10 cellular contexts compared by ENCODE assay signal in genomic region chr2:170680172-170680913, GRCh38. TPM values are rescaled to one million over a fixed set of nuclear protein-coding genes. Genes with fewer than 3 reads are reported as not detected.
DNase-seq lines count a peak whose midpoint lies in the region; ATAC-seq and TF ChIP-seq lines count a peak whose summit lies in the region.
"Had no signal": no experiment of that assay in that cellular context is flagged by ENCODE, and none has a peak within 500 bp of the region (broad histone marks: within the 10 kb centered on the region; RNA-seq: fewer than 3 reads in every experiment).

No MANE protein-coding gene starts in this region.

- H3K4me1 ChIP-seq in PC-9 (replicated peaks; ENCODE audit: insufficient read depth), result no peaks in the 10 kb centered on the region
- H3K4me1 ChIP-seq: gastrocnemius medialis had no signal

- DNase-seq in H7 (peak; percentile 43), iPS-NIHi11 (ENCODE audit: low spot score) (peak; percentile 35), PC-9 (no peak), amygdala (lab: John Stamatoyannopoulos, UW) (no peak)
- no peak for DNase-seq in activated CD4-positive, alpha-beta memory T cell treated with anti-CD3 and anti-CD28 coated beads, Interleukin-2, amount 10 ng/mL, durations not matched to agents 7 days and 5 days
- DNase-seq: gastrocnemius medialis had no signal

- no peaks in the 10 kb centered on the region for H3K36me3 ChIP-seq in H7 (replicated peaks; ENCODE audit: control insufficient read depth, insufficient read depth, low read length)
- no peaks in the 10 kb centered on the region for H3K36me3 ChIP-seq in PC-9 (ENCODE audit: low read depth)
- H3K36me3 ChIP-seq: gastrocnemius medialis had no signal

- H3K27ac ChIP-seq in PC-9, result no peak overlapping the region
- H3K27ac ChIP-seq: gastrocnemius medialis had no signal

- no peak overlapping the region for H2AFZ ChIP-seq in PC-9

- no peaks in the 10 kb centered on the region for H3K27me3 ChIP-seq in H7 (ENCODE audit: control insufficient read depth, insufficient read depth, low read length)
- H3K27me3 ChIP-seq in PC-9 (ENCODE audit: insufficient read depth, low read depth), result no peaks in the 10 kb centered on the region
- H3K27me3 ChIP-seq: gastrocnemius medialis had no signal

- H3K9me3 Mint-ChIP-seq in activated CD4-positive, alpha-beta memory T cell treated with anti-CD3 and anti-CD28 coated beads, Interleukin-2, amount 10 ng/mL, durations not matched to agents 7 days and 5 days, result no peaks in the 10 kb centered on the region

- CTCF ChIA-PET in activated CD4-positive, alpha-beta memory T cell treated with anti-CD3 and anti-CD28 coated beads, Interleukin-2, amount 10 ng/mL, durations not matched to agents 7 days and 5 days (lab: Charles Lee), result interaction anchor here (1.3 kb wide), 1 partner anchor 193 kb away, joined by 5 read pairs; no protein-coding TSS in a partner anchor
- CTCF ChIA-PET in PC-9 (lab: Charles Lee), result interaction anchor here (0.6 kb wide), 1 partner anchor 284 kb away, joined by 3 read pairs; no protein-coding TSS in a partner anchor

- H3K4me2 ChIP-seq in PC-9, result no peak overlapping the region

- no peaks in the 10 kb centered on the region for H4K20me1 ChIP-seq in PC-9 (ENCODE audit: insufficient read depth)

- H3K4me1 Mint-ChIP-seq in activated CD4-positive, alpha-beta memory T cell treated with anti-CD3 and anti-CD28 coated beads, Interleukin-2, amount 10 ng/mL, durations not matched to agents 7 days and 5 days, result no peaks in the 10 kb centered on the region

- POLR2A ChIA-PET in activated CD4-positive, alpha-beta memory T cell treated with anti-CD3 and anti-CD28 coated beads, Interleukin-2, amount 10 ng/mL, durations not matched to agents 7 days and 5 days (lab: Charles Lee), result no interaction called here
- POLR2A ChIA-PET in PC-9 (lab: Charles Lee; ENCODE audit: unreplicated experiment), result no interaction called here

- H3K9me2 ChIP-seq in PC-9 (ENCODE audit: insufficient read depth), result no peaks in the 10 kb centered on the region

- H3K4me3 ChIP-seq in H7 (ENCODE audit: insufficient read depth, low read depth, low read length), result no peak overlapping the region
- H3K4me3 ChIP-seq in PC-9, result no peak overlapping the region
- H3K4me3 ChIP-seq: gastrocnemius medialis had no signal

- no peaks in the 10 kb centered on the region for H3K9me3 ChIP-seq in PC-9 (ENCODE audit: insufficient read depth, low read depth)
- H3K9me3 ChIP-seq: gastrocnemius medialis had no signal

- no peak overlapping the region for H3K4me3 Mint-ChIP-seq in activated CD4-positive, alpha-beta memory T cell treated with anti-CD3 and anti-CD28 coated beads, Interleukin-2, amount 10 ng/mL, durations not matched to agents 7 days and 5 days

- peak; percentile 74 for ATAC-seq in GM18909 (IDR thresholded peaks at IDR 0.05; ENCODE audit: poor library complexity, unreplicated experiment)
- peak; percentile 93 for ATAC-seq in HG03565 (IDR thresholded peaks at IDR 0.05; ENCODE audit: unreplicated experiment)
- ATAC-seq: gastrocnemius medialis had no signal

- TF ChIP-seq CTCF in PC-9 (conservative IDR thresholded peaks at IDR 0.05), result no peak

- no TSS peak for BruUV-seq in PC-9 (replicated peaks; lab: Mats Ljungman, UMichigan)

- no peaks in the 10 kb centered on the region for H3K36me3 Mint-ChIP-seq in activated CD4-positive, alpha-beta memory T cell treated with anti-CD3 and anti-CD28 coated beads, Interleukin-2, amount 10 ng/mL, durations not matched to agents 7 days and 5 days (ENCODE audit: low read depth)

- intact Hi-C loops in PC-9 (cut with micrococcal nuclease; ENCODE audit: unreplicated experiment), result no loop called here

- H3K79me2 ChIP-seq in PC-9 (ENCODE audit: low read depth), result no peaks in the 10 kb centered on the region

- peaks cover 1% of the 10 kb centered on the region for H3K27me3 Mint-ChIP-seq in activated CD4-positive, alpha-beta memory T cell treated with anti-CD3 and anti-CD28 coated beads, Interleukin-2, amount 10 ng/mL, durations not matched to agents 7 days and 5 days

- no peak overlapping the region for H3K27ac Mint-ChIP-seq in activated CD4-positive, alpha-beta memory T cell treated with anti-CD3 and anti-CD28 coated beads, Interleukin-2, amount 10 ng/mL, durations not matched to agents 7 days and 5 days

- no peaks in the 10 kb centered on the region for H3F3A ChIP-seq in PC-9 (ENCODE audit: insufficient read depth, low read depth)

RNA-seq across cellular contexts. Expression of gene SP5, which starts 34.8 kb away (rescaled TPM):
- 7.0 and 10.1 TPM in 2 replicates for total RNA-seq in H7 (2014; rRNA removed; shearing (Covaris generic))
- not detected for total RNA-seq in activated CD4-positive, alpha-beta memory T cell treated with anti-CD3 and anti-CD28 coated beads, Interleukin-2, amount 10 ng/mL, durations not matched to agents 7 days and 5 days
- 1.9 and 7.3 TPM in 2 replicates for total RNA-seq in PC-9 (2021)
- total RNA-seq: myocyte, RPMI7951 had no signal

Comparison
In these comparisons a context has a peak if more than half of its experiments do, and no peak if none do; other contexts are left out.
1. DNase-seq: peak in H7 (single experiment) and iPS-NIHi11 (single experiment); none in activated CD4-positive, alpha-beta memory T cell treated with anti-CD3 and anti-CD28 coated beads, Interleukin-2, amount 10 ng/mL, durations not matched to agents 7 days and 5 days (single experiment), PC-9 (0 of 2) and amygdala (0 of 56).